8 cellular contexts compared by ENCODE assay signal in the genomic region with DNA sequence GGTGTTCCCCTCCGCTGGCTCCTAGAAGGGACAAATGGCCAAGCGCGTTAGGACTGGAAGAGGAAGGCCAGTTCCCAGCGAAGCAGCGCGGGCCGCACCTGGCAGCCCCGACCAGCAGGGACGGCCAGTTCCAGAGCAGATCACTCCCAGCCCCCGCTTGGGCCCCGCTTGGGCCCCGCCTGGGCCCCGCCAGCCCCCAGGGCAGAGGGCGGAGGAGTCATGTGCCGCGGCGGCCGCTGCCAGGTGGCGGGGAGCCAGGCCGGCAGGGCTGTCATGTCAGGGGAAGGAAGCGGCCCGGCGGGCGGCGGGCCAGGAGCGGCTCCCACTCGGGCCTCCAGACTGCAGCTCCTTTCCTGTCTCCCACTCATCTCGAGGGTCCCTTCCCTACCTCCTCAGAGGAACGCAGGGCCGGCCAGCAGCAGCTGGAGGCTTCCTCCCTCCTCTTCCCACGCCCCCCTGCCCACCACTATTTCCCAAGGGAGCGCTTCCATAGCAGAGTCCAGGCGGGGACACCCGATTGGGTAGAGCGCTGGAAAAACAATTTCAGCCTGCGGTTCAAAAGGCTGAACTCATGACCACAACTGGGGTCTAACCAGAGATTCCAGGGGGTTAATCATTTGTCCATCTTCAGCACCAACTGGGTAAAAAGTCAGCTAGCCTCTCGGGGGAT. TPM values are rescaled to one million over a fixed set of nuclear protein-coding genes. Genes with fewer than 3 reads are reported as not detected.
DNase-seq lines count a peak whose midpoint lies in the region; ATAC-seq and TF ChIP-seq lines count a peak whose summit lies in the region.

No MANE protein-coding gene starts in this region.

- H3K36me3 ChIP-seq in left lung (no peaks in the 10 kb centered on the region), testis (ENCODE audit: low read depth, missing control alignments) (no peaks in the 10 kb centered on the region), MM.1S (replicated peaks; ENCODE audit: insufficient read depth, low read length) (no peaks in the 10 kb centered on the region)

- H4K20me1 ChIP-seq in MM.1S (ENCODE audit: insufficient read depth, low read length) = no peaks in the 10 kb centered on the region

- no peaks in the 10 kb centered on the region for H3K9me3 Mint-ChIP-seq in endothelial cell (ENCODE audit: unreplicated experiment)

- H3F3A ChIP-seq in MM.1S (ENCODE audit: insufficient read depth, low read length) = no peaks in the 10 kb centered on the region

- peaks cover 13% of the 10 kb centered on the region for H3K4me1 Mint-ChIP-seq in endothelial cell (ENCODE audit: unreplicated experiment)

- H3K4me1 ChIP-seq in left lung (peaks cover 26 to 47% of the 10 kb centered on the region in 2 donors), testis (peaks cover 39% of the 10 kb centered on the region), MM.1S (ENCODE audit: low read length) (no peaks in the 10 kb centered on the region)

- TF ChIP-seq POLR2A in testis (IDR thresholded peaks at IDR 0.05) = no peak

- no peak overlapping the region for H3K4me3 Mint-ChIP-seq in endothelial cell (ENCODE audit: unreplicated experiment)

- H3K27ac ChIP-seq in coronary artery = peak overlapping the region; percentile 68 to 83
- peak overlapping the region; percentile 46 to 73 for H3K27ac ChIP-seq in left lung
- H3K27ac ChIP-seq in testis = peak overlapping the region; percentile 72 to 73
- H3K27ac ChIP-seq in MM.1S (ENCODE audit: low read length) = no peak overlapping the region

- peak; percentile 47 for DNase-seq in NCI-H1694 (lab: John Stamatoyannopoulos, UW)
- peak; percentile 90 for DNase-seq in coronary artery (ENCODE audit: low spot score)
- DNase-seq in left lung = peak; percentile 72 to 89
- peak; percentile 92 for DNase-seq in testis
- no peak for DNase-seq in SIG-M5 treated with dmso at 0.1 percent for 504 hours (lab: John Stamatoyannopoulos, UW; ENCODE audit: unreplicated experiment)
- DNase-seq in MM.1S = no peak
- DNase-seq in endothelial cell (ENCODE audit: low spot score) = no peak

- no peak for TF ChIP-seq CTCF in coronary artery (IDR thresholded peaks at IDR 0.05)
- no peak for TF ChIP-seq CTCF in left lung (IDR thresholded peaks at IDR 0.05)
- peak in 1 of 3 experiments; percentile 7 for TF ChIP-seq CTCF in testis (IDR thresholded peaks at IDR 0.05)
- TF ChIP-seq CTCF in MM.1S (IDR thresholded peaks at IDR 0.05; ENCODE audit: low read length) = no peak
- no peak for TF ChIP-seq CTCF in endothelial cell (IDR thresholded peaks at IDR 0.05; ENCODE audit: unreplicated experiment)

- intact Hi-C loops in left lung (cut with DNase I) = no loop called here
- intact Hi-C loops in testis (cut with DNase I; ENCODE audit: low total_unique reads) = no loop called here

- ATAC-seq in GM19397 (IDR thresholded peaks at IDR 0.05; ENCODE audit: unreplicated experiment) = peak; percentile 66
- ATAC-seq in left lung = peak; percentile 92

- H3K27me3 Mint-ChIP-seq in endothelial cell (ENCODE audit: unreplicated experiment) = no peaks in the 10 kb centered on the region

- no peaks in the 10 kb centered on the region for H3K36me3 Mint-ChIP-seq in endothelial cell (ENCODE audit: low read depth, unreplicated experiment)

- H3K9me3 ChIP-seq in left lung = no peaks in the 10 kb centered on the region
- H3K9me3 ChIP-seq in testis = no peaks in the 10 kb centered on the region
- H3K9me3 ChIP-seq in MM.1S (replicated peaks; ENCODE audit: insufficient read depth, low read length) = no peaks in the 10 kb centered on the region

- H3K4me3 ChIP-seq in coronary artery (peak overlapping the region; percentile 76), left lung (peak overlapping the region in 1 of 2 donors; percentile 21), testis (peak overlapping the region; percentile 6 to 36), MM.1S (ENCODE audit: low read length) (no peak overlapping the region)

- no peaks in the 10 kb centered on the region for H3K79me2 ChIP-seq in MM.1S (ENCODE audit: low read length)

- no peak overlapping the region for H3K27ac Mint-ChIP-seq in endothelial cell (ENCODE audit: unreplicated experiment)

- H3K9me2 ChIP-seq in MM.1S (replicated peaks; ENCODE audit: insufficient read depth, low read length) = no peaks in the 10 kb centered on the region

- no peak overlapping the region for H3K9ac ChIP-seq in MM.1S (ENCODE audit: low read length)

- H3K27me3 ChIP-seq in left lung (peaks cover 0 to 18% of the 10 kb centered on the region in 2 donors), testis (no peaks in the 10 kb centered on the region), MM.1S (replicated peaks; ENCODE audit: insufficient read depth, low read length) (no peaks in the 10 kb centered on the region)

- no peak overlapping the region for H3K4me2 ChIP-seq in MM.1S (ENCODE audit: low read depth, low read length)

- WGBS in testis, 2 donors = 1 to 7% methylated on average over 3 to 36 of the region's 37 CpGs

- H2AFZ ChIP-seq in MM.1S (ENCODE audit: low read length) = no peak overlapping the region

RNA-seq across cellular contexts. Expression of a gene that starts 16.5 kb away (rescaled TPM):
- total RNA-seq in left lung = 1 to 10 TPM; 8.0 to 8.1 TPM
- total RNA-seq in testis = 10 to 100 TPM; 14.8 to 22.5 TPM
- 9.1 TPM for polyA plus RNA-seq in testis (ENCODE audit: insufficient read depth, low read depth, low replicate concordance)
- 13.3 TPM for total RNA-seq in endothelial cell (ENCODE audit: unreplicated experiment)

Comparison
In these comparisons a context has a peak if more than half of its experiments do, and no peak if none do; other contexts are left out.
1. DNase-seq: peak in NCI-H1694 (single experiment), coronary artery (single experiment), left lung (2 of 2) and testis (single experiment); none in SIG-M5 treated with dmso at 0.1 percent for 504 hours (single experiment), MM.1S (single experiment) and endothelial cell (single experiment).